ENCODE assay signal across 14 cellular contexts in genomic region chr13:51728972-51729371, GRCh38.
DNase-seq lines count a peak whose midpoint lies in the region; ATAC-seq and TF ChIP-seq lines count a peak whose summit lies in the region.
"Had no signal": no experiment of that assay in that cellular context is flagged by ENCODE, and none has a peak within 500 bp of the region (broad histone marks: within the 10 kb centered on the region; RNA-seq: fewer than 3 reads in every experiment).

No MANE protein-coding gene starts in this region.

- H3K4me1 ChIP-seq in SJSA1 (replicated peaks) (peaks cover 62% of the 10 kb centered on the region), thoracic aorta (ENCODE audit: control insufficient read depth in 1 of 2, low read depth in 2 of 2) (peaks cover 33 to 72% of the 10 kb centered on the region in 2 donors)

- DNase-seq in SKM-1 treated with dmso at 0.1 percent for 144 hours (lab: John Stamatoyannopoulos, UW; ENCODE audit: unreplicated experiment): peak; percentile 23
- no peak for DNase-seq in SKM-1 (lab: John Stamatoyannopoulos, UW; ENCODE audit: unreplicated experiment)
- no peak for DNase-seq in SJSA1 (ENCODE audit: low read depth in 1 of 2, low spot score in 2 of 2)
- DNase-seq in fibroblast of mammary gland (ENCODE audit: low read depth): peak; percentile 94
- DNase-seq in thoracic aorta (ENCODE audit: low spot score): no peak
- no peak for DNase-seq in HT-29 (ENCODE audit: low spot score)
- DNase-seq in medulla oblongata (ENCODE audit: extremely low spot score): no peak
- DNase-seq: activated CD4-positive, alpha-beta T cell treated with anti-CD3 and anti-CD28 coated beads, Interleukin-2, amount 10 ng/mL, durations not matched to agents 7 days and 5 days; activated gamma-delta T cell treated with Interleukin-2 at 50 U/mL for 16 hours; DMS79 treated with DMSO at 0.1 percent for 48 hours; midbrain; NCI-H1105 had no signal

- TF ChIP-seq CTCF in fibroblast of mammary gland (conservative IDR thresholded peaks at IDR 0.05; ENCODE audit: control insufficient read depth, insufficient read depth, low read depth, low read length) (no peak), thoracic aorta (IDR thresholded peaks at IDR 0.05) (no peak)

- no peak overlapping the region for H3K4me3 ChIP-seq in SJSA1
- H3K4me3 ChIP-seq in fibroblast of mammary gland (ENCODE audit: control insufficient read depth, low read depth, low read length): no peak overlapping the region
- H3K4me3 ChIP-seq in thoracic aorta: no peak overlapping the region
- H3K4me3 ChIP-seq: suprapubic skin had no signal

- ATAC-seq in thoracic aorta (ENCODE audit: insufficient number of reproducible peaks, low FRiP score, low read depth): no peak
- no peak for ATAC-seq in GM18520 (IDR thresholded peaks at IDR 0.05; ENCODE audit: unreplicated experiment)

- H3K36me3 ChIP-seq in SJSA1 (peaks cover 29% of the 10 kb centered on the region), thoracic aorta (no peaks in the 10 kb centered on the region)

- no peaks in the 10 kb centered on the region for H3K9me3 ChIP-seq in SJSA1 (replicated peaks)
- no peaks in the 10 kb centered on the region for H3K9me3 ChIP-seq in thoracic aorta
- H3K9me3 ChIP-seq: suprapubic skin had no signal

- H3K27ac ChIP-seq in SJSA1 (peak overlapping the region; percentile 99), thoracic aorta (peak overlapping the region; percentile 90 to 91)

- H3K27me3 ChIP-seq in SJSA1 (replicated peaks) (no peaks in the 10 kb centered on the region), thoracic aorta (replicated peaks; ENCODE audit: insufficient read depth) (no peaks in the 10 kb centered on the region)
- H3K27me3 ChIP-seq: suprapubic skin had no signal

Comparison
In these comparisons a context has a peak if more than half of its experiments do, and no peak if none do; other contexts are left out.
1. DNase-seq: peak in SKM-1 treated with dmso at 0.1 percent for 144 hours (single experiment) and fibroblast of mammary gland (single experiment); none in SKM-1 (single experiment), SJSA1 (0 of 2), thoracic aorta (single experiment), HT-29 (single experiment) and medulla oblongata (single experiment).